Comparison of ENCODE assay signal across 11 cellular contexts in the genomic region with DNA sequence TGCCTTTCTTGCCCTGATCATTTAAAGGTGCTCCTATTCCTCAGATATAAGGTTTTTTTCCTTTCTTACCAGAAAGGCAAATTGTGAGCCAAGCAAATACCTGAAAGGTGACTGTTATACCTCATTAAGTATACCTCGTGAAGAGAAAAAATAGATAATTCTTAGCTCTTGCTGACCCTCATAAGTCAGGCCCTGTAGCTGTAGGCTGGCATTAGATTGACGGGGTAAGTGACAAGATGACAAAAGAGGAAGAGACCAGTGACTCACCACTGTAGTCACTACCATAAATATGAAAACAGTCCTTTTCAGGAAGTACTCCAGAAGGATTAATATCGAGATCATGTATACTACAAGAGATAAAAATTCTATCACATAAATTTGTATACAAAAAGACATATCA.
DNase-seq lines count a peak whose midpoint lies in the region; ATAC-seq and TF ChIP-seq lines count a peak whose summit lies in the region.
"Had no signal": no experiment of that assay in that cellular context is flagged by ENCODE, and none has a peak within 500 bp of the region (broad histone marks: within the 10 kb centered on the region; RNA-seq: fewer than 3 reads in every experiment).

No MANE protein-coding gene starts in this region.

- CTCF ChIA-PET in Calu3 (lab: Charles Lee) = interaction anchor here (1.3 kb wide), 1 partner anchor 111 kb away, joined by 3 read pairs; no protein-coding TSS in a partner anchor

- intact Hi-C loops in Calu3 (cut with micrococcal nuclease; ENCODE audit: unreplicated experiment) = no loop called here

- peak overlapping the region; percentile 45 for H3K27ac Mint-ChIP-seq in Calu3 (ENCODE audit: unreplicated experiment)

- TF ChIP-seq CTCF in Calu3 (IDR thresholded peaks at IDR 0.05; ENCODE audit: unreplicated experiment) = no peak
- TF ChIP-seq CTCF in fibroblast of mammary gland (conservative IDR thresholded peaks at IDR 0.05; ENCODE audit: control insufficient read depth, insufficient read depth, low read depth, low read length) = no peak

- no peak overlapping the region for H3K4me3 Mint-ChIP-seq in Calu3 (ENCODE audit: low read depth, unreplicated experiment)

- no TSS peak for BruUV-seq in Calu3 (replicated peaks; lab: Mats Ljungman, UMichigan)

- no peaks in the 10 kb centered on the region for H3K36me3 Mint-ChIP-seq in Calu3 (ENCODE audit: insufficient read depth, unreplicated experiment)

- no peak overlapping the region for H3K27ac ChIP-seq in SJCRH30

- ATAC-seq in GM21390 (IDR thresholded peaks at IDR 0.05; ENCODE audit: unreplicated experiment) (peak; percentile 42), GM21515 (IDR thresholded peaks at IDR 0.05; ENCODE audit: unreplicated experiment) (no peak), HG03565 (IDR thresholded peaks at IDR 0.05; ENCODE audit: unreplicated experiment) (no peak)

- no peak overlapping the region for H3K4me3 ChIP-seq in fibroblast of mammary gland (ENCODE audit: control insufficient read depth, low read depth, low read length)
- no peak overlapping the region for H3K4me3 ChIP-seq in SJCRH30

- no peak for DNase-seq in Calu3
- DNase-seq in NOMO-1 (lab: John Stamatoyannopoulos, UW; ENCODE audit: unreplicated experiment in 2 of 2) = peak; percentile 11 to 81
- peak; percentile 11 for DNase-seq in fibroblast of mammary gland (ENCODE audit: low read depth)
- no peak for DNase-seq in SJCRH30
- DNase-seq in NCI-H1930 (lab: John Stamatoyannopoulos, UW) = no peak
- DNase-seq: activated effector memory CD4-positive, alpha-beta T cell treated with Interleukin-2 at 50 U/mL for 16 hours; effector CD8-positive, alpha-beta T cell; NCI-H2081 had no signal

- H3K27me3 Mint-ChIP-seq in Calu3 (ENCODE audit: unreplicated experiment) = no peaks in the 10 kb centered on the region

- H3K9me3 ChIP-seq in SJCRH30 (replicated peaks) = no peaks in the 10 kb centered on the region

- no peaks in the 10 kb centered on the region for H3K9me3 Mint-ChIP-seq in Calu3 (ENCODE audit: low read depth, unreplicated experiment)

- peaks cover 17% of the 10 kb centered on the region for H3K4me1 Mint-ChIP-seq in Calu3 (ENCODE audit: low read depth, unreplicated experiment)

- H3K36me3 ChIP-seq in SJCRH30 = no peaks in the 10 kb centered on the region; the same call in 1 of the 2 replicates

- H3K27me3 ChIP-seq in SJCRH30 = no peaks in the 10 kb centered on the region

- no peaks in the 10 kb centered on the region for H3K4me1 ChIP-seq in SJCRH30

Comparison
In these comparisons a context has a peak if more than half of its experiments do, and no peak if none do; other contexts are left out.
1. DNase-seq: peak in NOMO-1 (2 of 2) and fibroblast of mammary gland (single experiment); none in Calu3 (single experiment), SJCRH30 (0 of 2) and NCI-H1930 (0 of 2).